8 cellular contexts compared by ENCODE assay signal in the genomic region with DNA sequence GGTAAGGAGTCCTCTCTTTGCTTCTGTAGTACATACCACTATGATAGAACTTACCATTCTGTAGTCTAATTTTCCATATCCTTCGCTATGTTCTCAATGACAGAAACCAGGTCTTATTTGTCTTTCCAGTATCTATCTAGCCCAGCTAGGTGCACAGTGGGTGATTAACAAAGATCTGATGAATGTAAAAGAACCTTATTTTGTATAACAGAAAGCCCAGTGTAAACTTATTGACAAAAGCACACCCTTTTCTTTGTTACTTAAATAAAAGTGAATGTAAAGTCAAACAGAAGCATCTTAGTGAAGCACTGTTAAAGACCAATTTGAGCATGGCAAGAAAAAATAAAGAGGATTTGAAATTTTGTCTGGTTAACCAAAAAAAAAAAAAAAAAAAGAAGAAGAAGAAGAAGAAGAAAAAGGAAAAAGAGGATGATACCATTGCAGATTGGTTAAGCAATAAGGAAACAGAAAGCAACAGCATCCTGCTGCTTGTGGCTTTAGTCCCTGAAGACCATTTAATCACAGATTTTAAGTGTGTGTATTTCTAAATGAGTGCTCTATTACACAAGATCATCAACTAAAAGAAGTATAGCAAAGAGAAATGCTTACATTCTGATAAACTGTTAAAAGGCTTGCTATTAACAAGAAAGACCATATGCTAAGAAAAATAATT. TPM values are rescaled to one million over a fixed set of nuclear protein-coding genes. Genes with fewer than 3 reads are reported as not detected.
DNase-seq lines count a peak whose midpoint lies in the region; ATAC-seq and TF ChIP-seq lines count a peak whose summit lies in the region.

No MANE protein-coding gene starts in this region.

- ATAC-seq in activated T-cell treated with anti-CD3 and anti-CD28 coated beads, Interleukin-2, amount 50 U/mL, for 72 hours (replicated peaks in 1 of 2) = no peak
- ATAC-seq in HG03196 (IDR thresholded peaks at IDR 0.05; ENCODE audit: unreplicated experiment) = peak; percentile 51
- ATAC-seq in stimulated activated effector memory CD8-positive, alpha-beta T cell treated with anti-CD3 and anti-CD28 coated beads, Interleukin-12 subunit alpha, Interleukin-12 subunit beta, amount 100 ng/mL, for 72 hours = peak; percentile 51
- ATAC-seq in omental fat pad (ENCODE audit: low FRiP score) = no peak
- no peak for ATAC-seq in GM21526 (IDR thresholded peaks at IDR 0.05; ENCODE audit: low FRiP score, unreplicated experiment)

- H3K9ac ChIP-seq in adipocyte (ENCODE audit: low read length) = no peak overlapping the region

- no peak for DNase-seq in activated T-cell treated with anti-CD3 and anti-CD28 coated beads, Interleukin-2, amount 50 U/mL, for 72 hours
- no peak for DNase-seq in activated T-cell treated with anti-CD3 and anti-CD28 coated beads, Interleukin-2, amount 50 U/mL, for 1 hour
- DNase-seq in adipocyte (ENCODE audit: low read depth) = peak; percentile 65
- DNase-seq in stimulated activated effector memory CD8-positive, alpha-beta T cell treated with anti-CD3 and anti-CD28 coated beads, Interleukin-12 subunit alpha, Interleukin-12 subunit beta, amount 100 ng/mL, for 72 hours (ENCODE audit: low spot score in 2 of 2) = no peak
- DNase-seq in omental fat pad (ENCODE audit: low spot score) = no peak
- no peak for DNase-seq in NCI-H187 treated with DMSO at 0.1 percent for 48 hours (lab: John Stamatoyannopoulos, UW)

- no peaks in the 10 kb centered on the region for H3K9me3 ChIP-seq in adipocyte (ENCODE audit: control insufficient read depth, low read length)

- peak overlapping the region; percentile 35 for H3K4me3 ChIP-seq in adipocyte (ENCODE audit: low read length)

- no peaks in the 10 kb centered on the region for H3K9me3 Mint-ChIP-seq in activated T-cell treated with anti-CD3 and anti-CD28 coated beads, Interleukin-2, amount 50 U/mL, for 72 hours
- no peaks in the 10 kb centered on the region for H3K9me3 Mint-ChIP-seq in stimulated activated effector memory CD8-positive, alpha-beta T cell treated with anti-CD3 and anti-CD28 coated beads, Interleukin-12 subunit alpha, Interleukin-12 subunit beta, amount 100 ng/mL, for 72 hours

- TF ChIP-seq CTCF in omental fat pad (IDR thresholded peaks at IDR 0.05) = no peak

- H3K4me1 Mint-ChIP-seq in activated T-cell treated with anti-CD3 and anti-CD28 coated beads, Interleukin-2, amount 50 U/mL, for 72 hours (ENCODE audit: low read depth) = peaks cover 43% of the 10 kb centered on the region
- peaks cover 27% of the 10 kb centered on the region for H3K4me1 Mint-ChIP-seq in stimulated activated effector memory CD8-positive, alpha-beta T cell treated with anti-CD3 and anti-CD28 coated beads, Interleukin-12 subunit alpha, Interleukin-12 subunit beta, amount 100 ng/mL, for 72 hours

- peak overlapping the region in 1 of 2 donors; percentile 65 for H3K4me3 Mint-ChIP-seq in activated T-cell treated with anti-CD3 and anti-CD28 coated beads, Interleukin-2, amount 50 U/mL, for 72 hours
- no peak overlapping the region for H3K4me3 Mint-ChIP-seq in stimulated activated effector memory CD8-positive, alpha-beta T cell treated with anti-CD3 and anti-CD28 coated beads, Interleukin-12 subunit alpha, Interleukin-12 subunit beta, amount 100 ng/mL, for 72 hours

- no peaks in the 10 kb centered on the region for H3K27me3 Mint-ChIP-seq in activated T-cell treated with anti-CD3 and anti-CD28 coated beads, Interleukin-2, amount 50 U/mL, for 72 hours (ENCODE audit: low read depth)

- peak overlapping the region; percentile 84 for H3K27ac Mint-ChIP-seq in activated T-cell treated with anti-CD3 and anti-CD28 coated beads, Interleukin-2, amount 50 U/mL, for 72 hours
- H3K27ac Mint-ChIP-seq in stimulated activated effector memory CD8-positive, alpha-beta T cell treated with anti-CD3 and anti-CD28 coated beads, Interleukin-12 subunit alpha, Interleukin-12 subunit beta, amount 100 ng/mL, for 72 hours = no peak overlapping the region

- H3K4me1 ChIP-seq in adipocyte (ENCODE audit: control insufficient read depth, insufficient read depth, low read length) = peaks cover 34% of the 10 kb centered on the region

- no peaks in the 10 kb centered on the region for H3K36me3 Mint-ChIP-seq in activated T-cell treated with anti-CD3 and anti-CD28 coated beads, Interleukin-2, amount 50 U/mL, for 72 hours (ENCODE audit: insufficient read depth in 2 of 2)
- no peaks in the 10 kb centered on the region for H3K36me3 Mint-ChIP-seq in stimulated activated effector memory CD8-positive, alpha-beta T cell treated with anti-CD3 and anti-CD28 coated beads, Interleukin-12 subunit alpha, Interleukin-12 subunit beta, amount 100 ng/mL, for 72 hours

- peaks cover 4% of the 10 kb centered on the region for H3K36me3 ChIP-seq in adipocyte (ENCODE audit: control insufficient read depth, insufficient read depth, low read length, severe bottlenecking)

- H3K27me3 ChIP-seq in adipocyte (replicated peaks; ENCODE audit: control insufficient read depth, insufficient read depth, low read length) = no peaks in the 10 kb centered on the region

RNA-seq across cellular contexts. Expression of a gene that starts 21.2 kb away (rescaled TPM):
- 1 to 10 TPM; 5.5 to 7.4 TPM for total RNA-seq in activated T-cell treated with anti-CD3 and anti-CD28 coated beads, Interleukin-2, amount 50 U/mL, for 72 hours
- total RNA-seq in omental fat pad = 10 to 100 TPM; 17.3 to 36.4 (median 27.2) TPM

Comparison
In these comparisons a context has a peak if more than half of its experiments do, and no peak if none do; other contexts are left out.
1. ATAC-seq: peak in HG03196 (single experiment) and stimulated activated effector memory CD8-positive, alpha-beta T cell treated with anti-CD3 and anti-CD28 coated beads, Interleukin-12 subunit alpha, Interleukin-12 subunit beta, amount 100 ng/mL, for 72 hours (single experiment); none in activated T-cell treated with anti-CD3 and anti-CD28 coated beads, Interleukin-2, amount 50 U/mL, for 72 hours (0 of 2), omental fat pad (single experiment) and GM21526 (single experiment).